ENCODE assay signal across 8 cellular contexts in genomic region chr7:155190608-155191536, GRCh38.
DNase-seq lines count a peak whose midpoint lies in the region; ATAC-seq and TF ChIP-seq lines count a peak whose summit lies in the region.

No MANE protein-coding gene starts in this region.

- no peak overlapping the region for H3K27ac ChIP-seq in esophagus muscularis mucosa (replicated peaks in 1 of 4)
- H3K27ac ChIP-seq in subcutaneous abdominal adipose tissue (ENCODE audit: low read depth, low read length), result no peak overlapping the region

- 34% methylated on average over 27 of the region's 44 CpGs for WGBS in esophagus muscularis mucosa

- peak; percentile 77 to 99 (median 92) for ATAC-seq in natural killer cell
- ATAC-seq in HG03039 (IDR thresholded peaks at IDR 0.05; ENCODE audit: unreplicated experiment), result no peak

- peaks cover 4% of the 10 kb centered on the region for H3K36me3 Mint-ChIP-seq in natural killer cell

- H3K27me3 Mint-ChIP-seq in natural killer cell (ENCODE audit: low read depth in 2 of 2), result peaks cover 14 to 24% of the 10 kb centered on the region in 2 donors

- peak; percentile 84 for DNase-seq in AG08396 (ENCODE audit: low spot score)
- peak; percentile 69 for DNase-seq in GM19238 (ENCODE audit: insufficient read length, low spot score)
- DNase-seq in MG63, result peak; percentile 32
- peak; percentile 94 for DNase-seq in activated CD8-positive, alpha-beta memory T cell treated with anti-CD3 and anti-CD28 coated beads, Interleukin-2, amount 50 U/mL, for 48 hours
- DNase-seq in esophagus muscularis mucosa (ENCODE audit: extremely low spot score), result no peak
- peak; percentile 66 for DNase-seq in natural killer cell

- TF ChIP-seq EP300 in esophagus muscularis mucosa (IDR thresholded peaks at IDR 0.05), result no peak

- peaks cover 5 to 11% of the 10 kb centered on the region in 2 donors for H3K4me1 Mint-ChIP-seq in natural killer cell

- no peak overlapping the region for H3K4me3 Mint-ChIP-seq in natural killer cell

- peak overlapping the region in 1 of 5 donors; percentile 13 for H3K9ac ChIP-seq in subcutaneous abdominal adipose tissue (ENCODE audit: low read length in 5 of 5)

- H3K27ac Mint-ChIP-seq in natural killer cell, result no peak overlapping the region

- intact Hi-C loops in esophagus muscularis mucosa (cut with DNase I) (loop anchor here (1.0 kb wide), 1 partner anchor 154 kb away; no protein-coding TSS in a partner anchor), natural killer cell (cut with micrococcal nuclease) (loop anchor here (1.0 to 5.0 kb wide), 3 partner anchors 106 to 264 kb away; partner anchors contain the start of gene INSIG1)

- no peak for TF ChIP-seq POLR2A in esophagus muscularis mucosa (IDR thresholded peaks at IDR 0.05; ENCODE audit: low read depth)

- H3K36me3 ChIP-seq in MG63 (no peaks in the 10 kb centered on the region), esophagus muscularis mucosa (no peaks in the 10 kb centered on the region), subcutaneous abdominal adipose tissue (ENCODE audit: control insufficient read depth in 5 of 5, insufficient read depth in 5 of 5, low read length in 5 of 5) (no peaks in the 10 kb centered on the region)

- H3K9me3 Mint-ChIP-seq in natural killer cell, result no peaks in the 10 kb centered on the region

- TF ChIP-seq CTCF in esophagus muscularis mucosa (IDR thresholded peaks at IDR 0.05) (peak; percentile 82 to 90 (median 86)), natural killer cell (IDR thresholded peaks at IDR 0.05) (peak; percentile 83)

- peaks cover 0 to 8% (median 8%) of the 10 kb centered on the region in 4 donors for H3K4me1 ChIP-seq in esophagus muscularis mucosa
- H3K4me1 ChIP-seq in subcutaneous abdominal adipose tissue (ENCODE audit: control insufficient read depth in 5 of 5, insufficient read depth in 5 of 5, low read length in 5 of 5), result peaks cover 0 to 5% (median 4%) of the 10 kb centered on the region in 5 donors

- H3K4me3 ChIP-seq in MG63 (no peak overlapping the region), esophagus muscularis mucosa (peak overlapping the region in 1 of 4 donors; percentile 12), subcutaneous abdominal adipose tissue (ENCODE audit: low read depth in 1 of 5, low read length in 5 of 5) (peak overlapping the region; percentile 39 to 56 (median 40))

- no peaks in the 10 kb centered on the region for H3K9me3 ChIP-seq in MG63
- H3K9me3 ChIP-seq in esophagus muscularis mucosa, result peaks cover 0 to 25% (median 14%) of the 10 kb centered on the region in 4 donors
- peaks cover 3 to 11% (median 4%) of the 10 kb centered on the region in 5 donors for H3K9me3 ChIP-seq in subcutaneous abdominal adipose tissue (ENCODE audit: control insufficient read depth in 5 of 5, low read length in 5 of 5)

- H3K27me3 ChIP-seq in MG63 (no peaks in the 10 kb centered on the region), esophagus muscularis mucosa (peaks cover 0 to 50% (median 0%) of the 10 kb centered on the region in 4 donors), subcutaneous abdominal adipose tissue (ENCODE audit: control insufficient read depth in 5 of 5, insufficient read depth in 4 of 5, low read length in 5 of 5) (peaks cover 0 to 7% (median 0%) of the 10 kb centered on the region in 5 donors)
